ENCODE assay signal across 6 cellular contexts in genomic region chr7:26466007-26466406, GRCh38.
"Had no signal": no experiment of that assay in that cellular context is flagged by ENCODE, and none has a peak within 500 bp of the region (broad histone marks: within the 10 kb centered on the region; RNA-seq: fewer than 3 reads in every experiment).

No MANE protein-coding gene starts in this region.

- H3K9ac ChIP-seq: KMS-11 had no signal

- H3K4me2 ChIP-seq: KMS-11 had no signal

- H3K27ac ChIP-seq: HL-60, KMS-11 had no signal

- FAIRE-seq: HepG2, HTR-8/SVneo had no signal

- DNase-seq: KBM-7, KG1 had no signal

- ATAC-seq: HepG2 had no signal
